In genomic region chr16:14559809-14560227, GRCh38 we compare ENCODE assay signal across 10 cellular contexts.
DNase-seq lines count a peak whose midpoint lies in the region; ATAC-seq, FAIRE-seq and TF ChIP-seq lines count a peak whose summit lies in the region.
"Had no signal": no experiment of that assay in that cellular context is flagged by ENCODE, and none has a peak within 500 bp of the region (broad histone marks: within the 10 kb centered on the region; RNA-seq: fewer than 3 reads in every experiment).

No MANE protein-coding gene starts in this region.

- CTCF ChIA-PET in activated CD4-positive, alpha-beta memory T cell treated with anti-CD3 and anti-CD28 coated beads, Interleukin-2, amount 10 ng/mL, durations not matched to agents 7 days and 5 days (lab: Charles Lee) = no interaction called here

- POLR2A ChIA-PET in activated CD4-positive, alpha-beta memory T cell treated with anti-CD3 and anti-CD28 coated beads, Interleukin-2, amount 10 ng/mL, durations not matched to agents 7 days and 5 days (lab: Charles Lee) = no interaction called here

- H3K9me3 ChIP-seq in adipocyte (ENCODE audit: control insufficient read depth, low read length) = no peaks in the 10 kb centered on the region
- H3K9me3 ChIP-seq in lower lobe of right lung = no peaks in the 10 kb centered on the region
- H3K9me3 ChIP-seq in kidney (ENCODE audit: control insufficient read depth in 1 of 2, low read length in 2 of 2) = no peaks in the 10 kb centered on the region

- H3K9me3 Mint-ChIP-seq in activated CD4-positive, alpha-beta memory T cell treated with anti-CD3 and anti-CD28 coated beads, Interleukin-2, amount 10 ng/mL, durations not matched to agents 7 days and 5 days = no peaks in the 10 kb centered on the region

- H3K4me3 ChIP-seq in adipocyte (ENCODE audit: low read length) = no peak overlapping the region
- no peak overlapping the region for H3K4me3 ChIP-seq in lower lobe of right lung
- H3K4me3 ChIP-seq in kidney (ENCODE audit: low read length in 2 of 2) = no peak overlapping the region

- H3K27me3 Mint-ChIP-seq in activated CD4-positive, alpha-beta memory T cell treated with anti-CD3 and anti-CD28 coated beads, Interleukin-2, amount 10 ng/mL, durations not matched to agents 7 days and 5 days = no peaks in the 10 kb centered on the region
- H3K27me3 Mint-ChIP-seq: T-helper 17 cell had no signal

- H3K36me3 ChIP-seq in adipocyte (ENCODE audit: control insufficient read depth, insufficient read depth, low read length, severe bottlenecking) (peaks cover 8% of the 10 kb centered on the region), lower lobe of right lung (peaks cover 28% of the 10 kb centered on the region), kidney (ENCODE audit: control insufficient read depth in 1 of 2, insufficient read depth in 2 of 2, low read length in 2 of 2) (peaks cover 0 to 4% of the 10 kb centered on the region in 2 donors)

- FAIRE-seq in kidney (lab: Jason Lieb, UNC) = no peak
- FAIRE-seq: GM12891 had no signal

- H3K9ac ChIP-seq in adipocyte (ENCODE audit: low read length) (peak overlapping the region; percentile 3), kidney (ENCODE audit: low read length in 2 of 2) (no peak overlapping the region)

- H3K4me1 ChIP-seq in adipocyte (ENCODE audit: control insufficient read depth, insufficient read depth, low read length) (peaks cover 41% of the 10 kb centered on the region), lower lobe of right lung (peaks cover 25% of the 10 kb centered on the region), kidney (ENCODE audit: control insufficient read depth in 1 of 2, insufficient read depth in 1 of 2, low read depth in 1 of 2, low read length in 2 of 2) (peaks cover 2% of the 10 kb centered on the region in 2 donors)

- DNase-seq in AG20443 (ENCODE audit: low spot score) (peak; percentile 76), MV-4-11 (lab: John Stamatoyannopoulos, UW) (peak; percentile 94), adipocyte (ENCODE audit: low read depth) (no peak), lower lobe of right lung (peak; percentile 68), cortex of kidney (lab: John Stamatoyannopoulos, UW) (no peak), kidney (no peak)
- DNase-seq in activated CD4-positive, alpha-beta memory T cell treated with anti-CD3 and anti-CD28 coated beads, Interleukin-2, amount 10 ng/mL, durations not matched to agents 7 days and 5 days = no peak
- DNase-seq: T-helper 17 cell had no signal

- H3K4me3 Mint-ChIP-seq in activated CD4-positive, alpha-beta memory T cell treated with anti-CD3 and anti-CD28 coated beads, Interleukin-2, amount 10 ng/mL, durations not matched to agents 7 days and 5 days = no peak overlapping the region
- H3K4me3 Mint-ChIP-seq: T-helper 17 cell had no signal

- H3K27ac ChIP-seq in lower lobe of right lung = no peak overlapping the region
- H3K27ac ChIP-seq in kidney (ENCODE audit: low read depth in 2 of 2, low read length in 2 of 2) = no peak overlapping the region

- H3K4me1 Mint-ChIP-seq in activated CD4-positive, alpha-beta memory T cell treated with anti-CD3 and anti-CD28 coated beads, Interleukin-2, amount 10 ng/mL, durations not matched to agents 7 days and 5 days = peaks cover 3% of the 10 kb centered on the region

- no peaks in the 10 kb centered on the region for H3K27me3 ChIP-seq in adipocyte (replicated peaks; ENCODE audit: control insufficient read depth, insufficient read depth, low read length)
- no peaks in the 10 kb centered on the region for H3K27me3 ChIP-seq in lower lobe of right lung (ENCODE audit: low read depth)

- ATAC-seq in lower lobe of right lung = peak; percentile 84 to 88
- ATAC-seq in HG03196 (IDR thresholded peaks at IDR 0.05; ENCODE audit: unreplicated experiment) = no peak
- ATAC-seq: T-helper 17 cell had no signal

- no peak for TF ChIP-seq CTCF in lower lobe of right lung (IDR thresholded peaks at IDR 0.05)
- TF ChIP-seq CTCF in kidney (IDR thresholded peaks at IDR 0.05; ENCODE audit: borderline replicate concordance, extremely low read depth, insufficient read depth) = no peak

- intact Hi-C loops in lower lobe of right lung (cut with DNase I) = no loop called here
- intact Hi-C loops in kidney (cut with DNase I) = no loop called here

- no peak overlapping the region for H3K27ac Mint-ChIP-seq in activated CD4-positive, alpha-beta memory T cell treated with anti-CD3 and anti-CD28 coated beads, Interleukin-2, amount 10 ng/mL, durations not matched to agents 7 days and 5 days
- H3K27ac Mint-ChIP-seq: T-helper 17 cell had no signal

- H3K36me3 Mint-ChIP-seq in activated CD4-positive, alpha-beta memory T cell treated with anti-CD3 and anti-CD28 coated beads, Interleukin-2, amount 10 ng/mL, durations not matched to agents 7 days and 5 days (ENCODE audit: low read depth) = peaks cover 12% of the 10 kb centered on the region

Comparison
In these comparisons a context has a peak if more than half of its experiments do, and no peak if none do; other contexts are left out.
1. DNase-seq: peak in AG20443 (single experiment), MV-4-11 (single experiment) and lower lobe of right lung (single experiment); none in adipocyte (single experiment), activated CD4-positive, alpha-beta memory T cell treated with anti-CD3 and anti-CD28 coated beads, Interleukin-2, amount 10 ng/mL, durations not matched to agents 7 days and 5 days (single experiment), cortex of kidney (single experiment) and kidney (single experiment).